Comparison of ENCODE assay signal across 1 cellular context in genomic region chr1:33429332-33429731, GRCh38.
TF ChIP-seq lines count a peak whose summit lies in the region.

No MANE protein-coding gene starts in this region.

TF ChIP-seq in HCT116, 20 proteins besides CTCF, POLR2A, EP300 and RAD21 (continued from another document):
- no peak for TF ChIP-seq ZNF274 (IDR thresholded peaks at IDR 0.05; ENCODE audit: low read depth, low read length)
- TF ChIP-seq EGR1 (IDR thresholded peaks at IDR 0.05; ENCODE audit: low read depth): no peak
- no peak for TF ChIP-seq EZH2 (IDR thresholded peaks at IDR 0.05)
- no peak for TF ChIP-seq ZFX (IDR thresholded peaks at IDR 0.05)
- TF ChIP-seq SRF (IDR thresholded peaks at IDR 0.05; ENCODE audit: low read depth): no peak
- TF ChIP-seq EZH2phosphoT487 (IDR thresholded peaks at IDR 0.05; ENCODE audit: borderline replicate concordance): no peak
